ENCODE assay signal across 20 cellular contexts in genomic region chr4:4394644-4395043, GRCh38. TPM values are rescaled to one million over a fixed set of nuclear protein-coding genes. Genes with fewer than 3 reads are reported as not detected.
DNase-seq lines count a peak whose midpoint lies in the region; ATAC-seq, FAIRE-seq and TF ChIP-seq lines count a peak whose summit lies in the region.
"Had no signal": no experiment of that assay in that cellular context is flagged by ENCODE, and none has a peak within 500 bp of the region (broad histone marks: within the 10 kb centered on the region; RNA-seq: fewer than 3 reads in every experiment).

No MANE protein-coding gene starts in this region.

- no peak for TF ChIP-seq CTCF in CD8-positive, alpha-beta T cell (IDR thresholded peaks at IDR 0.05)
- TF ChIP-seq CTCF in bronchial epithelial cell (IDR thresholded peaks at IDR 0.05; ENCODE audit: insufficient read depth, low read length, severe bottlenecking) (no peak), keratinocyte (optimal IDR thresholded peaks at IDR 0.05 in 1 of 3, IDR thresholded peaks at IDR 0.05 in 1 of 3, conservative IDR thresholded peaks at IDR 0.05 in 1 of 3; ENCODE audit: extremely low read depth in 1 of 3, insufficient read depth in 2 of 3, low read length in 3 of 3) (no peak), spleen (IDR thresholded peaks at IDR 0.05 in 8 of 11, conservative IDR thresholded peaks at IDR 0.05 in 3 of 11) (no peak), lower lobe of right lung (IDR thresholded peaks at IDR 0.05) (no peak)

- dilution Hi-C loops in keratinocyte (cut with MboI; ENCODE audit: extremely low pct_ligation_motif_present, low sequenced_read_pairs), result no loop called here

- H3K9me3 ChIP-seq in CD8-positive, alpha-beta T cell (ENCODE audit: low read length), result no peaks in the 10 kb centered on the region
- no peaks in the 10 kb centered on the region for H3K9me3 ChIP-seq in keratinocyte (ENCODE audit: control insufficient read depth, low read depth, low read length)
- H3K9me3 ChIP-seq in spleen, result peaks cover 0 to 6% (median 0%) of the 10 kb centered on the region in 8 donors
- H3K9me3 ChIP-seq in lower lobe of right lung, result no peaks in the 10 kb centered on the region
- H3K9me3 ChIP-seq: breast epithelium had no signal

- TF ChIP-seq POLR2A in spleen (IDR thresholded peaks at IDR 0.05), result no peak

- no peaks in the 10 kb centered on the region for H3K4me1 ChIP-seq in CD8-positive, alpha-beta T cell (ENCODE audit: insufficient read depth, low read length)
- H3K4me1 ChIP-seq in keratinocyte (ENCODE audit: control insufficient read depth, extremely low read depth, insufficient read depth, low read length) (peaks cover 49% of the 10 kb centered on the region), spleen (peaks cover 0 to 13% (median 0%) of the 10 kb centered on the region in 6 donors), lower lobe of right lung (no peaks in the 10 kb centered on the region)
- H3K4me1 ChIP-seq: breast epithelium had no signal

- H3K4me3 Mint-ChIP-seq in CD8-positive, alpha-beta T cell, result no peak overlapping the region
- H3K4me3 Mint-ChIP-seq in stimulated activated naive CD8-positive, alpha-beta T cell treated with anti-CD3 and anti-CD28 coated beads, Interleukin-15, amount 100 ng/mL, for 72 hours, result no peak overlapping the region
- H3K4me3 Mint-ChIP-seq: activated naive CD4-positive, alpha-beta T cell treated with anti-CD3 and anti-CD28 coated beads for 36 hours; effector memory CD8-positive, alpha-beta T cell; nephron had no signal

- no peak overlapping the region for H3K9ac ChIP-seq in keratinocyte (ENCODE audit: control insufficient read depth, extremely low read depth, insufficient read depth, low read length)
- H3K9ac ChIP-seq: BLaER1 treated with 17β-estradiol and CSF1 and Interleukin-3, amounts not matched to agents 10 nM and 100 nM; GM23248 had no signal

- no peaks in the 10 kb centered on the region for H3K27me3 Mint-ChIP-seq in CD8-positive, alpha-beta T cell (ENCODE audit: low read depth)
- peaks cover 5% of the 10 kb centered on the region for H3K27me3 Mint-ChIP-seq in stimulated activated naive CD8-positive, alpha-beta T cell treated with anti-CD3 and anti-CD28 coated beads, Interleukin-15, amount 100 ng/mL, for 72 hours

- H3K27ac Mint-ChIP-seq in CD8-positive, alpha-beta T cell, result peak overlapping the region; percentile 34
- no peak overlapping the region for H3K27ac Mint-ChIP-seq in stimulated activated naive CD8-positive, alpha-beta T cell treated with anti-CD3 and anti-CD28 coated beads, Interleukin-15, amount 100 ng/mL, for 72 hours
- H3K27ac Mint-ChIP-seq: activated naive CD4-positive, alpha-beta T cell treated with anti-CD3 and anti-CD28 coated beads for 36 hours; effector memory CD8-positive, alpha-beta T cell; nephron had no signal

- H4K20me1 ChIP-seq in keratinocyte (ENCODE audit: control insufficient read depth, extremely low read depth, insufficient read depth, low read length), result peaks cover 3% of the 10 kb centered on the region

- no peak overlapping the region for H3K27ac ChIP-seq in CD8-positive, alpha-beta T cell (ENCODE audit: low read depth, low read length)
- H3K27ac ChIP-seq in keratinocyte (ENCODE audit: control insufficient read depth, insufficient read depth, low read length) (peak overlapping the region; percentile 49), spleen (no peak overlapping the region), lower lobe of right lung (no peak overlapping the region)
- H3K27ac ChIP-seq: BLaER1 treated with 17β-estradiol and CSF1 and Interleukin-3, amounts not matched to agents 10 nM and 100 nM; breast epithelium; GM23248 had no signal

- no peak overlapping the region for H3K4me3 ChIP-seq in CD8-positive, alpha-beta T cell (ENCODE audit: low read depth, low read length)
- H3K4me3 ChIP-seq in bronchial epithelial cell (ENCODE audit: low read depth, low read length) (no peak overlapping the region), keratinocyte (ENCODE audit: control insufficient read depth in 2 of 3, extremely low read depth in 1 of 3, insufficient read depth in 2 of 3, low read depth in 1 of 3, low read length in 3 of 3) (no peak overlapping the region), spleen (no peak overlapping the region), lower lobe of right lung (no peak overlapping the region)
- H3K4me3 ChIP-seq: BLaER1 treated with 17β-estradiol and CSF1 and Interleukin-3, amounts not matched to agents 10 nM and 100 nM; breast epithelium; GM23248; lung had no signal

- 77 to 100% (median 79%) methylated on average over 3 to 9 of the region's 9 CpGs for WGBS in spleen, 5 donors

- peak overlapping the region; percentile 36 for H3K4me2 ChIP-seq in keratinocyte (ENCODE audit: control insufficient read depth, extremely low read depth, insufficient read depth, low read depth, low read length)

- H3K4me1 Mint-ChIP-seq in CD8-positive, alpha-beta T cell (ENCODE audit: low read depth), result peaks cover 26% of the 10 kb centered on the region
- peaks cover 6% of the 10 kb centered on the region for H3K4me1 Mint-ChIP-seq in stimulated activated naive CD8-positive, alpha-beta T cell treated with anti-CD3 and anti-CD28 coated beads, Interleukin-15, amount 100 ng/mL, for 72 hours

- peaks cover 81% of the 10 kb centered on the region for H3K36me3 Mint-ChIP-seq in CD8-positive, alpha-beta T cell

- H3K27me3 ChIP-seq in CD8-positive, alpha-beta T cell (ENCODE audit: insufficient read depth, low read length), result no peaks in the 10 kb centered on the region
- H3K27me3 ChIP-seq in bronchial epithelial cell (ENCODE audit: control insufficient read depth, insufficient read depth, low read length) (no peaks in the 10 kb centered on the region), keratinocyte (ENCODE audit: control insufficient read depth, extremely low read depth, insufficient read depth, low read length) (no peaks in the 10 kb centered on the region), spleen (replicated peaks in 1 of 7) (peaks cover 0 to 82% (median 6%) of the 10 kb centered on the region in 7 donors), lower lobe of right lung (ENCODE audit: low read depth) (peaks cover 12% of the 10 kb centered on the region)

- no peaks in the 10 kb centered on the region for H3K9me1 ChIP-seq in keratinocyte (ENCODE audit: control insufficient read depth, extremely low read depth, insufficient read depth, low read length)

- DNase-seq in CD8-positive, alpha-beta T cell, result no peak
- peak; percentile 78 for DNase-seq in M059J (ENCODE audit: low read depth)
- DNase-seq in bronchial epithelial cell (ENCODE audit: low read depth), result peak; percentile 87
- DNase-seq in keratinocyte (ENCODE audit: low read depth, low spot score), result peak; percentile 99
- no peak for DNase-seq in spleen
- DNase-seq in activated naive CD4-positive, alpha-beta T cell treated with anti-CD3 and anti-CD28 coated beads, Interleukin-2, amount 50 U/mL, for 16 hours, result no peak
- no peak for DNase-seq in lower lobe of right lung
- no peak for DNase-seq in stimulated activated naive CD8-positive, alpha-beta T cell treated with anti-CD3 and anti-CD28 coated beads, Interleukin-15, amount 100 ng/mL, for 72 hours
- DNase-seq: activated naive CD4-positive, alpha-beta T cell treated with anti-CD3 and anti-CD28 coated beads for 36 hours; effector memory CD8-positive, alpha-beta T cell; GM23248; NCI-H187 treated with DMSO at 0.1 percent for 48 hours; NCI-H526; right cardiac atrium; stimulated activated CD4-positive, alpha-beta T cell treated with anti-CD3 and anti-CD28 coated beads, Interleukin-1b, Interleukin-23, amount 100 ng/mL, for 48 hours; T-helper 1 cell had no signal

- H3K9me3 Mint-ChIP-seq in CD8-positive, alpha-beta T cell, result no peaks in the 10 kb centered on the region
- H3K9me3 Mint-ChIP-seq in stimulated activated naive CD8-positive, alpha-beta T cell treated with anti-CD3 and anti-CD28 coated beads, Interleukin-15, amount 100 ng/mL, for 72 hours, result no peaks in the 10 kb centered on the region
- H3K9me3 Mint-ChIP-seq: activated naive CD4-positive, alpha-beta T cell treated with anti-CD3 and anti-CD28 coated beads for 36 hours; effector memory CD8-positive, alpha-beta T cell had no signal

- FAIRE-seq in bronchial epithelial cell (lab: Jason Lieb, UNC) (peak; percentile 7), keratinocyte (lab: Jason Lieb, UNC) (peak; percentile 92)

- intact Hi-C loops in CD8-positive, alpha-beta T cell (cut with DNase I, micrococcal nuclease), result no loop called here
- intact Hi-C loops in spleen (cut with DNase I; ENCODE audit: low total_unique reads) (no loop called here), lower lobe of right lung (cut with DNase I) (no loop called here)

- CTCF ChIA-PET in CD8-positive, alpha-beta T cell (lab: Charles Lee), result interaction anchor here (0.9 to 2.5 kb wide), 3 partner anchors 10 to 135 kb away, joined by 3 to 8 read pairs (median 8); no protein-coding TSS in a partner anchor

- peaks cover 7% of the 10 kb centered on the region for H3K36me3 ChIP-seq in CD8-positive, alpha-beta T cell (ENCODE audit: insufficient read depth, low read length)
- H3K36me3 ChIP-seq in bronchial epithelial cell (ENCODE audit: control insufficient read depth, insufficient read depth, low read length), result peaks cover 11% of the 10 kb centered on the region
- H3K36me3 ChIP-seq in keratinocyte (ENCODE audit: control insufficient read depth in 2 of 2, extremely low read depth in 1 of 2, insufficient read depth in 2 of 2, low read length in 2 of 2), result peaks cover 8 to 11% of the 10 kb centered on the region in 2 experiments
- no peaks in the 10 kb centered on the region for H3K36me3 ChIP-seq in spleen
- no peaks in the 10 kb centered on the region for H3K36me3 ChIP-seq in lower lobe of right lung
- H3K36me3 ChIP-seq: BLaER1 treated with 17β-estradiol and CSF1 and Interleukin-3, amounts not matched to agents 10 nM and 100 nM; breast epithelium had no signal

- POLR2A ChIA-PET in CD8-positive, alpha-beta T cell (lab: Charles Lee), result interaction anchor here (0.9 to 1.4 kb wide), 2 partner anchors 23 to 46 kb away, joined by 3 read pairs; no protein-coding TSS in a partner anchor

- H3K79me2 ChIP-seq in keratinocyte (ENCODE audit: control insufficient read depth, insufficient read depth, low read length), result no peaks in the 10 kb centered on the region

- ATAC-seq in CD8-positive, alpha-beta T cell, result no peak
- no peak for ATAC-seq in lower lobe of right lung
- ATAC-seq in stimulated activated naive CD8-positive, alpha-beta T cell treated with anti-CD3 and anti-CD28 coated beads, Interleukin-15, amount 100 ng/mL, for 72 hours, result no peak
- ATAC-seq: effector memory CD8-positive, alpha-beta T cell had no signal

- H2AFZ ChIP-seq in keratinocyte (ENCODE audit: control insufficient read depth, low read length), result no peak overlapping the region
- H2AFZ ChIP-seq: GM23248 had no signal

RNA-seq across cellular contexts. Expression of gene NSG1, which starts 7.7 kb away (rescaled TPM):
- 10 to 100 TPM; 14.2 to 15.8 TPM for total RNA-seq in CD8-positive, alpha-beta T cell
- total RNA-seq in M059J (2014; rRNA removed; shearing (Covaris generic)), result 0.20 TPM in 1 of 2 replicates, not detected in the other
- total RNA-seq in bronchial epithelial cell (2.4 and 4.1 TPM in 2 replicates), spleen (1 to 10 TPM in 6 of 7 donors, under 1 TPM in 1; 0.66 to 4.1 (median 1.9) TPM), lower lobe of right lung (0.50 TPM)
- polyA plus RNA-seq in keratinocyte (49.3 to 68.6 TPM (median 62.0 TPM) in 3 replicates), spleen (under 1 TPM; 0.22 to 0.83 (median 0.26) TPM)
- 97.7 TPM for polyA plus RNA-seq in keratinocyte (2011; ENCODE audit: low read depth)
- polyA plus RNA-seq in keratinocyte (2011; cell fraction: cytosol; rRNA removed), result 70.5 and 101 TPM in 2 replicates
- polyA plus RNA-seq in keratinocyte (2011; cell fraction: nucleus; rRNA removed), result 67.0 and 81.8 TPM in 2 replicates
- 67.1 and 77.2 TPM in 2 replicates for polyA plus RNA-seq in keratinocyte (2012; ENCODE audit: low replicate concordance)
- 32.7 to 73.3 TPM (median 46.2 TPM) in 3 replicates for polyA minus RNA-seq in keratinocyte
- polyA minus RNA-seq in keratinocyte (2011; cell fraction: cytosol; rRNA and poly(A)+ RNA removed), result 46.2 TPM
- 14.7 and 25.8 TPM in 2 replicates for polyA minus RNA-seq in keratinocyte (2011; cell fraction: nucleus; rRNA and poly(A)+ RNA removed)

Comparison
In these comparisons a context has a peak if more than half of its experiments do, and no peak if none do; other contexts are left out.
1. DNase-seq: peak in M059J (single experiment), bronchial epithelial cell (single experiment) and keratinocyte (single experiment); none in CD8-positive, alpha-beta T cell (0 of 7), spleen (single experiment), activated naive CD4-positive, alpha-beta T cell treated with anti-CD3 and anti-CD28 coated beads, Interleukin-2, amount 50 U/mL, for 16 hours (single experiment), lower lobe of right lung (single experiment) and stimulated activated naive CD8-positive, alpha-beta T cell treated with anti-CD3 and anti-CD28 coated beads, Interleukin-15, amount 100 ng/mL, for 72 hours (0 of 2).